Comparison of ENCODE assay signal across 1 cellular context in the genomic region with DNA sequence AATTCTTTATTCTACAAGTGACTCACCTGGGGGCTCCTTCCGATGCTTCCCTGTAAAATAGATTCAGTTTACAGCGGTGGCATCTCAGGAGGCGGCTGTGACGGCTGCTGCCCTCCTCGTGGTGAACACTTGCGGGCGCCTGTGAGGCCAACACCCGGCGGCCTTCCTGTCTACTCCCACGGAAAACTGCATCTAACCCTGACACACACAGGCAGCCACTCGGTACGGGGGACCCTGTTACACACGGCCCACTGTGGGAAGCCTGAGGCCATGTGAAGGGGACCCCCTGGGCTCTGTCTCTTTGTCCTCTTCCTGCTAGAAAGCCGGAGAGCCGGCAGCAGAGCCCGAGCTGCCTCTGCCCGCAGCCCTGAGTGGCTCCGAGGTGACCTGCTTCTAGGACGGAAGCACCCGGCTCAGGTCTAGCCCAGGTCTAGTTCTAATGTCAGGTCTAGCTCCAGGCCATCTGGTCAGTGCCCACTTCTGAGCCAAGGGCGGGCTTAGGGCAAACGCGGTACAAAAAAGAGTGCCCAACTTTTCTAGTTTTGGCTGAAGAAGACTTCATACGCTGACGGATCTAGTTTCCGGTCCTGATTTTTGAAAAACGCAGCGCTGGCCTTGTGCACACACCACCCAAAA.
TF ChIP-seq lines count a peak whose summit lies in the region.

No MANE protein-coding gene starts in this region.

TF ChIP-seq in GM23338, 12 proteins besides CTCF, POLR2A, EP300 and RAD21:
- TF ChIP-seq ZNF114 (CRISPR knock-in tag; IDR thresholded peaks at IDR 0.05) (no peak), EZH2phosphoT487 (IDR thresholded peaks at IDR 0.05; ENCODE audit: unreplicated experiment) (no peak), ZNF331 (CRISPR knock-in tag; IDR thresholded peaks at IDR 0.05; ENCODE audit: low read depth) (no peak), POLR2AphosphoS5 (IDR thresholded peaks at IDR 0.05; ENCODE audit: low read depth) (no peak), CREB1 (CRISPR knock-in tag; IDR thresholded peaks at IDR 0.05; ENCODE audit: low read depth) (no peak), NANOG (IDR thresholded peaks at IDR 0.05; ENCODE audit: borderline replicate concordance) (no peak), STAT1 (IDR thresholded peaks at IDR 0.05; ENCODE audit: unreplicated experiment) (no peak), EZH2 (IDR thresholded peaks at IDR 0.05; ENCODE audit: low read depth, unreplicated experiment) (no peak), JUNB (IDR thresholded peaks at IDR 0.05; ENCODE audit: unreplicated experiment) (no peak)
- TF ChIP-seq, protein P1, sequence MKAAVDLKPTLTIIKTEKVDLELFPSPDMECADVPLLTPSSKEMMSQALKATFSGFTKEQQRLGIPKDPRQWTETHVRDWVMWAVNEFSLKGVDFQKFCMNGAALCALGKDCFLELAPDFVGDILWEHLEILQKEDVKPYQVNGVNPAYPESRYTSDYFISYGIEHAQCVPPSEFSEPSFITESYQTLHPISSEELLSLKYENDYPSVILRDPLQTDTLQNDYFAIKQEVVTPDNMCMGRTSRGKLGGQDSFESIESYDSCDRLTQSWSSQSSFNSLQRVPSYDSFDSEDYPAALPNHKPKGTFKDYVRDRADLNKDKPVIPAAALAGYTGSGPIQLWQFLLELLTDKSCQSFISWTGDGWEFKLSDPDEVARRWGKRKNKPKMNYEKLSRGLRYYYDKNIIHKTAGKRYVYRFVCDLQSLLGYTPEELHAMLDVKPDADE (IDR thresholded peaks at IDR 0.05): no peak
- TF ChIP-seq, protein P2, sequence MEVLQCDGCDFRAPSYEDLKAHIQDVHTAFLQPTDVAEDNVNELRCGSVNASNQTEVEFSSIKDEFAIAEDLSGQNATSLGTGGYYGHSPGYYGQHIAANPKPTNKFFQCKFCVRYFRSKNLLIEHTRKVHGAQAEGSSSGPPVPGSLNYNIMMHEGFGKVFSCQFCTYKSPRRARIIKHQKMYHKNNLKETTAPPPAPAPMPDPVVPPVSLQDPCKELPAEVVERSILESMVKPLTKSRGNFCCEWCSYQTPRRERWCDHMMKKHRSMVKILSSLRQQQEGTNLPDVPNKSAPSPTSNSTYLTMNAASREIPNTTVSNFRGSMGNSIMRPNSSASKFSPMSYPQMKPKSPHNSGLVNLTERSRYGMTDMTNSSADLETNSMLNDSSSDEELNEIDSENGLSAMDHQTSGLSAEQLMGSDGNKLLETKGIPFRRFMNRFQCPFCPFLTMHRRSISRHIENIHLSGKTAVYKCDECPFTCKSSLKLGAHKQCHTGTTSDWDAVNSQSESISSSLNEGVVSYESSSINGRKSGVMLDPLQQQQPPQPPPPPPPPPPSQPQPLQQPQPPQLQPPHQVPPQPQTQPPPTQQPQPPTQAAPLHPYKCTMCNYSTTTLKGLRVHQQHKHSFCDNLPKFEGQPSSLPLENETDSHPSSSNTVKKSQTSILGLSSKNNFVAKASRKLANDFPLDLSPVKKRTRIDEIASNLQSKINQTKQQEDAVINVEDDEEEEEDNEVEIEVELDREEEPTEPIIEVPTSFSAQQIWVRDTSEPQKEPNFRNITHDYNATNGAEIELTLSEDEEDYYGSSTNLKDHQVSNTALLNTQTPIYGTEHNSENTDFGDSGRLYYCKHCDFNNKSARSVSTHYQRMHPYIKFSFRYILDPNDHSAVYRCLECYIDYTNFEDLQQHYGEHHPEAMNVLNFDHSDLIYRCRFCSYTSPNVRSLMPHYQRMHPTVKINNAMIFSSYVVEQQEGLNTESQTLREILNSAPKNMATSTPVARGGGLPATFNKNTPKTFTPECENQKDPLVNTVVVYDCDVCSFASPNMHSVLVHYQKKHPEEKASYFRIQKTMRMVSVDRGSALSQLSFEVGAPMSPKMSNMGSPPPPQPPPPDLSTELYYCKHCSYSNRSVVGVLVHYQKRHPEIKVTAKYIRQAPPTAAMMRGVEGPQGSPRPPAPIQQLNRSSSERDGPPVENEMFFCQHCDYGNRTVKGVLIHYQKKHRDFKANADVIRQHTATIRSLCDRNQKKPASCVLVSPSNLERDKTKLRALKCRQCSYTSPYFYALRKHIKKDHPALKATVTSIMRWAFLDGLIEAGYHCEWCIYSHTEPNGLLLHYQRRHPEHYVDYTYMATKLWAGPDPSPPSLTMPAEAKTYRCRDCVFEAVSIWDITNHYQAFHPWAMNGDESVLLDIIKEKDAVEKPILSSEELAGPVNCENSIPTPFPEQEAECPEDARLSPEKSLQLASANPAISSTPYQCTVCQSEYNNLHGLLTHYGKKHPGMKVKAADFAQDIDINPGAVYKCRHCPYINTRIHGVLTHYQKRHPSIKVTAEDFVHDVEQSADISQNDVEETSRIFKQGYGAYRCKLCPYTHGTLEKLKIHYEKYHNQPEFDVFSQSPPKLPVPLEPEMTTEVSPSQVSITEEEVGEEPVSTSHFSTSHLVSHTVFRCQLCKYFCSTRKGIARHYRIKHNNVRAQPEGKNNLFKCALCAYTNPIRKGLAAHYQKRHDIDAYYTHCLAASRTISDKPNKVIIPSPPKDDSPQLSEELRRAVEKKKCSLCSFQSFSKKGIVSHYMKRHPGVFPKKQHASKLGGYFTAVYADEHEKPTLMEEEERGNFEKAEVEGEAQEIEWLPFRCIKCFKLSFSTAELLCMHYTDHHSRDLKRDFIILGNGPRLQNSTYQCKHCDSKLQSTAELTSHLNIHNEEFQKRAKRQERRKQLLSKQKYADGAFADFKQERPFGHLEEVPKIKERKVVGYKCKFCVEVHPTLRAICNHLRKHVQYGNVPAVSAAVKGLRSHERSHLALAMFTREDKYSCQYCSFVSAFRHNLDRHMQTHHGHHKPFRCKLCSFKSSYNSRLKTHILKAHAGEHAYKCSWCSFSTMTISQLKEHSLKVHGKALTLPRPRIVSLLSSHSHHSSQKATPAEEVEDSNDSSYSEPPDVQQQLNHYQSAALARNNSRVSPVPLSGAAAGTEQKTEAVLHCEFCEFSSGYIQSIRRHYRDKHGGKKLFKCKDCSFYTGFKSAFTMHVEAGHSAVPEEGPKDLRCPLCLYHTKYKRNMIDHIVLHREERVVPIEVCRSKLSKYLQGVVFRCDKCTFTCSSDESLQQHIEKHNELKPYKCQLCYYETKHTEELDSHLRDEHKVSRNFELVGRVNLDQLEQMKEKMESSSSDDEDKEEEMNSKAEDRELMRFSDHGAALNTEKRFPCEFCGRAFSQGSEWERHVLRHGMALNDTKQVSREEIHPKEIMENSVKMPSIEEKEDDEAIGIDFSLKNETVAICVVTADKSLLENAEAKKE (CRISPR knock-in tag; IDR thresholded peaks at IDR 0.05): no peak
- TF ChIP-seq, protein P3, sequence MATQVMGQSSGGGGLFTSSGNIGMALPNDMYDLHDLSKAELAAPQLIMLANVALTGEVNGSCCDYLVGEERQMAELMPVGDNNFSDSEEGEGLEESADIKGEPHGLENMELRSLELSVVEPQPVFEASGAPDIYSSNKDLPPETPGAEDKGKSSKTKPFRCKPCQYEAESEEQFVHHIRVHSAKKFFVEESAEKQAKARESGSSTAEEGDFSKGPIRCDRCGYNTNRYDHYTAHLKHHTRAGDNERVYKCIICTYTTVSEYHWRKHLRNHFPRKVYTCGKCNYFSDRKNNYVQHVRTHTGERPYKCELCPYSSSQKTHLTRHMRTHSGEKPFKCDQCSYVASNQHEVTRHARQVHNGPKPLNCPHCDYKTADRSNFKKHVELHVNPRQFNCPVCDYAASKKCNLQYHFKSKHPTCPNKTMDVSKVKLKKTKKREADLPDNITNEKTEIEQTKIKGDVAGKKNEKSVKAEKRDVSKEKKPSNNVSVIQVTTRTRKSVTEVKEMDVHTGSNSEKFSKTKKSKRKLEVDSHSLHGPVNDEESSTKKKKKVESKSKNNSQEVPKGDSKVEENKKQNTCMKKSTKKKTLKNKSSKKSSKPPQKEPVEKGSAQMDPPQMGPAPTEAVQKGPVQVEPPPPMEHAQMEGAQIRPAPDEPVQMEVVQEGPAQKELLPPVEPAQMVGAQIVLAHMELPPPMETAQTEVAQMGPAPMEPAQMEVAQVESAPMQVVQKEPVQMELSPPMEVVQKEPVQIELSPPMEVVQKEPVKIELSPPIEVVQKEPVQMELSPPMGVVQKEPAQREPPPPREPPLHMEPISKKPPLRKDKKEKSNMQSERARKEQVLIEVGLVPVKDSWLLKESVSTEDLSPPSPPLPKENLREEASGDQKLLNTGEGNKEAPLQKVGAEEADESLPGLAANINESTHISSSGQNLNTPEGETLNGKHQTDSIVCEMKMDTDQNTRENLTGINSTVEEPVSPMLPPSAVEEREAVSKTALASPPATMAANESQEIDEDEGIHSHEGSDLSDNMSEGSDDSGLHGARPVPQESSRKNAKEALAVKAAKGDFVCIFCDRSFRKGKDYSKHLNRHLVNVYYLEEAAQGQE (IDR thresholded peaks at IDR 0.05; ENCODE audit: unreplicated experiment): no peak
